In the genomic region with DNA sequence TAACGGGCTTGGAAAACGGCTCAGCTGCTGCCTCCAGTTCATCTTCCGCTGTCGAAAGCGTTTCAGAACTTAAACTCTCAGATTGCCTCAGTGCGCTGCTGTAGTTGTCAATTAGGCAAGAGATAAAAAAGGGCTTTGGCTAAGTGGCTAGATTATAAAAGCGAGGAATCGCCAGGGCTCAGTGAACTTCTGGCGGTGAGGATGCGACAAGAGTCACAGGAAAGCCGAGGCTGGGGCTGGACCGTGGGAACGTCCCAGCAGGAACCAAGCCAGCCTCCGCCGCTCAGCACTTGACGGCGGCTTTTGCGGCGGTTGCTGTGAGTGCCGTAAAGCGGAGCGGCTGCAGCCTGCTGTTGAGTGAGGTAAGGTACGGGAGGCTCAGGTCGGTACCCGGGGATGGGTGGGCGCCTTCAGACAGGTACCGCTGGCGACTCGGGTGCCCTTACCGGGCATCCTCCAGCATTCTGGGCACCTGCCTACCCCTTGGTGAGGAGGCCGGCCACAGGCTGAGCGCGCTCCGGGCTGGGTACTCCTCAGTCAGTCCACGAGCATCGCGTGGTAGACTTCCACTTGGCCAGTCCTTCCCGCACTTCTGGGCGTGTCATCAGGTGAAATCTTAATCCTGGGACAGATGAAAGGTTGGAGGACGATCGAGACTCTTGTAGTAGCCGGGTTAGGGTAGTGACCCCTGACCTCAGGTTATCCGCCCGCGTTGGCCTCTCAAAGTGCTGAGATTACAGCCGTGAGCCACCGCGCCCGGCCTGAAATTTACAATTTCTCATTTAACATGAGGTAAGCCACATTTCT, we compare ENCODE assay signal across 8 cellular contexts. TPM values are rescaled to one million over a fixed set of nuclear protein-coding genes. Genes with fewer than 3 reads are reported as not detected.
A peak's percentile ranks its signal among the peaks of the same experiment; 100 is the strongest.
DNase-seq lines count a peak whose midpoint lies in the region; ATAC-seq and TF ChIP-seq lines count a peak whose summit lies in the region.

Gene FKTN (plus strand): TSS at position 328 of the 807 bp plus-strand sequence. CDS start 16,902 bp downstream, outside the sequence.

- CTCF ChIA-PET in activated CD4-positive, alpha-beta memory T cell treated with anti-CD3 and anti-CD28 coated beads, Interleukin-2, amount 10 ng/mL, durations not matched to agents 7 days and 5 days (lab: Charles Lee): interaction anchor here (0.8 kb wide), 1 partner anchor 323 kb away, joined by 3 read pairs; no protein-coding TSS in a partner anchor

- POLR2A ChIA-PET in activated CD4-positive, alpha-beta memory T cell treated with anti-CD3 and anti-CD28 coated beads, Interleukin-2, amount 10 ng/mL, durations not matched to agents 7 days and 5 days (lab: Charles Lee): no interaction called here

- peak; percentile 68 to 90 (median 84) for DNase-seq in CD4-positive, CD25-positive, alpha-beta regulatory T cell
- DNase-seq in NCI-H82 (lab: John Stamatoyannopoulos, UW) (peak; percentile 92), lung (ENCODE audit: low spot score) (peak; percentile 84)
- peak; percentile 85 for DNase-seq in activated CD4-positive, alpha-beta memory T cell treated with anti-CD3 and anti-CD28 coated beads, Interleukin-2, amount 10 ng/mL, durations not matched to agents 7 days and 5 days
- DNase-seq in stimulated activated CD4-positive, alpha-beta T cell treated with anti-CD3 and anti-CD28 coated beads, TNF-alpha, amount 100 ng/mL, for 4 hours (ENCODE audit: low read depth in 3 of 3): peak; percentile 58 to 77 (median 62)

- H3K27me3 ChIP-seq in CD4-positive, CD25-positive, alpha-beta regulatory T cell (ENCODE audit: control insufficient read depth, insufficient read depth, low read length): no peaks in the 10 kb centered on the region
- peaks cover 10% of the 10 kb centered on the region for H3K27me3 ChIP-seq in ectodermal cell (ENCODE audit: control insufficient read depth, insufficient read depth, low read length, poor library complexity, severe bottlenecking)
- no peaks in the 10 kb centered on the region for H3K27me3 ChIP-seq in lung (ENCODE audit: control insufficient read depth, insufficient read depth)

- no peaks in the 10 kb centered on the region for H3K27me3 Mint-ChIP-seq in CD4-positive, CD25-positive, alpha-beta regulatory T cell
- H3K27me3 Mint-ChIP-seq in activated CD4-positive, alpha-beta memory T cell treated with anti-CD3 and anti-CD28 coated beads, Interleukin-2, amount 10 ng/mL, durations not matched to agents 7 days and 5 days: no peaks in the 10 kb centered on the region

- H3K36me3 Mint-ChIP-seq in CD4-positive, CD25-positive, alpha-beta regulatory T cell: peaks cover 23% of the 10 kb centered on the region
- H3K36me3 Mint-ChIP-seq in activated CD4-positive, alpha-beta memory T cell treated with anti-CD3 and anti-CD28 coated beads, Interleukin-2, amount 10 ng/mL, durations not matched to agents 7 days and 5 days (ENCODE audit: low read depth): peaks cover 17% of the 10 kb centered on the region

- peak within 1 kb of the TSS; percentile 72 for H3K27ac ChIP-seq in CD4-positive, CD25-positive, alpha-beta regulatory T cell (ENCODE audit: insufficient read depth, low read length, poor library complexity, severe bottlenecking)
- H3K27ac ChIP-seq in ectodermal cell (ENCODE audit: insufficient read depth, low read depth, low read length, poor library complexity, severe bottlenecking) (no peak within 1 kb of the TSS), lung (ENCODE audit: low read depth in 1 of 2, low read length in 1 of 2) (peak within 1 kb of the TSS; percentile 73 to 74)

- TF ChIP-seq CTCF in lung (IDR thresholded peaks at IDR 0.05; ENCODE audit: control extremely low read depth, extremely low read depth): no peak

- WGBS in ectodermal cell, 2 experiments: 4 to 5% methylated on average over 49 of the region's 49 CpGs
- 1% methylated on average over 49 of the region's 49 CpGs for WGBS in lung, 2 donors

- peak within 1 kb of the TSS; percentile 88 to 95 (median 90) for H3K27ac Mint-ChIP-seq in CD4-positive, CD25-positive, alpha-beta regulatory T cell
- peak within 1 kb of the TSS; percentile 23 for H3K27ac Mint-ChIP-seq in activated CD4-positive, alpha-beta memory T cell treated with anti-CD3 and anti-CD28 coated beads, Interleukin-2, amount 10 ng/mL, durations not matched to agents 7 days and 5 days

- peak within 1 kb of the TSS; percentile 93 to 97 (median 95) for H3K4me3 Mint-ChIP-seq in CD4-positive, CD25-positive, alpha-beta regulatory T cell
- H3K4me3 Mint-ChIP-seq in activated CD4-positive, alpha-beta memory T cell treated with anti-CD3 and anti-CD28 coated beads, Interleukin-2, amount 10 ng/mL, durations not matched to agents 7 days and 5 days: peak within 1 kb of the TSS; percentile 88

- H3K36me3 ChIP-seq in CD4-positive, CD25-positive, alpha-beta regulatory T cell (ENCODE audit: control insufficient read depth, insufficient read depth, low read length): no peaks in the 10 kb centered on the region
- H3K36me3 ChIP-seq in ectodermal cell (ENCODE audit: control insufficient read depth, insufficient read depth, low read length) (peaks cover 5% of the 10 kb centered on the region), lung (ENCODE audit: control insufficient read depth in 2 of 2, insufficient read depth in 2 of 2, low read length in 2 of 2) (peaks cover 0 to 4% of the 10 kb centered on the region in 2 donors)

- peak within 1 kb of the TSS; percentile 95 for H3K4me3 ChIP-seq in CD4-positive, CD25-positive, alpha-beta regulatory T cell (ENCODE audit: low read depth, low read length)
- H3K4me3 ChIP-seq in ectodermal cell (ENCODE audit: insufficient read depth, low read depth, low read length): peak within 1 kb of the TSS; percentile 96
- H3K4me3 ChIP-seq in lung: peak within 1 kb of the TSS; percentile 87

- H3K4me1 ChIP-seq in CD4-positive, CD25-positive, alpha-beta regulatory T cell (ENCODE audit: control insufficient read depth, insufficient read depth, low read length, poor library complexity, severe bottlenecking): peaks cover 12% of the 10 kb centered on the region
- peaks cover 4% of the 10 kb centered on the region for H3K4me1 ChIP-seq in ectodermal cell (ENCODE audit: control insufficient read depth, insufficient read depth, low read length)
- peaks cover 0 to 6% of the 10 kb centered on the region in 2 donors for H3K4me1 ChIP-seq in lung (ENCODE audit: control insufficient read depth in 2 of 2, insufficient read depth in 2 of 2, low read length in 2 of 2)

- H3K4me1 Mint-ChIP-seq in CD4-positive, CD25-positive, alpha-beta regulatory T cell: peaks cover 12 to 27% (median 23%) of the 10 kb centered on the region in 4 donors
- peaks cover 18% of the 10 kb centered on the region for H3K4me1 Mint-ChIP-seq in activated CD4-positive, alpha-beta memory T cell treated with anti-CD3 and anti-CD28 coated beads, Interleukin-2, amount 10 ng/mL, durations not matched to agents 7 days and 5 days

- peaks cover 0 to 16% (median 2%) of the 10 kb centered on the region in 7 donors for H3K9me3 Mint-ChIP-seq in CD4-positive, CD25-positive, alpha-beta regulatory T cell
- peaks cover 12% of the 10 kb centered on the region for H3K9me3 Mint-ChIP-seq in activated CD4-positive, alpha-beta memory T cell treated with anti-CD3 and anti-CD28 coated beads, Interleukin-2, amount 10 ng/mL, durations not matched to agents 7 days and 5 days

- H3K9me3 ChIP-seq in CD4-positive, CD25-positive, alpha-beta regulatory T cell (ENCODE audit: control insufficient read depth in 2 of 2, low read length in 2 of 2): no peaks in the 10 kb centered on the region
- H3K9me3 ChIP-seq in ectodermal cell (ENCODE audit: control insufficient read depth, low read length): no peaks in the 10 kb centered on the region
- H3K9me3 ChIP-seq in lung (ENCODE audit: control insufficient read depth in 2 of 2, insufficient read depth in 1 of 2, low read length in 1 of 2): peaks cover under 1 to 4% of the 10 kb centered on the region in 2 donors

- ATAC-seq in CD4-positive, CD25-positive, alpha-beta regulatory T cell (ENCODE audit: low read depth in 2 of 2): peak; percentile 94 to 95
- peak; percentile 93 for ATAC-seq in GM19372 (IDR thresholded peaks at IDR 0.05; ENCODE audit: low read depth, unreplicated experiment)
- peak; percentile 90 for ATAC-seq in HG03521 (IDR thresholded peaks at IDR 0.05; ENCODE audit: unreplicated experiment)
- ATAC-seq in lung (ENCODE audit: insufficient read depth, low FRiP score): peak; percentile 95

RNA-seq across cellular contexts. Expression of gene FKTN, which starts in this region (rescaled TPM):
- 10.0 TPM for total RNA-seq in CD4-positive, CD25-positive, alpha-beta regulatory T cell
- polyA plus RNA-seq in CD4-positive, CD25-positive, alpha-beta regulatory T cell: 1 to 10 TPM; 1.2 to 4.0 (median 1.8) TPM
- total RNA-seq in activated CD4-positive, alpha-beta memory T cell treated with anti-CD3 and anti-CD28 coated beads, Interleukin-2, amount 10 ng/mL, durations not matched to agents 7 days and 5 days: 10 to 100 TPM; 11.0 to 11.1 TPM
- polyA plus RNA-seq in ectodermal cell (2013, experiment 1 of 4): 13.6 TPM
- 20.9 TPM for polyA plus RNA-seq in ectodermal cell (2013, experiment 2 of 4)
- polyA plus RNA-seq in ectodermal cell (2013, experiment 3 of 4): 13.2 TPM
- polyA plus RNA-seq in ectodermal cell (2013, experiment 4 of 4): 14.9 TPM
- total RNA-seq in lung: 10 to 100 TPM; 11.3 to 36.9 TPM
- polyA plus RNA-seq in lung: 1 to 10 TPM; 3.2 to 3.4 TPM
